ENCODE assay signal across 9 cellular contexts in genomic region chrX:39759526-39760224, GRCh38.
DNase-seq lines count a peak whose midpoint lies in the region; ATAC-seq and TF ChIP-seq lines count a peak whose summit lies in the region.
"Had no signal": no experiment of that assay in that cellular context is flagged by ENCODE, and none has a peak within 500 bp of the region (broad histone marks: within the 10 kb centered on the region; RNA-seq: fewer than 3 reads in every experiment).

No MANE protein-coding gene starts in this region.

- in situ Hi-C loops in brain microvascular endothelial cell (cut with HindIII; ENCODE audit: low pct_ligation_motif_present, low sequenced_read_pairs): no loop called here

- H3K9me3 Mint-ChIP-seq in type B pancreatic cell: peaks cover 9% of the 10 kb centered on the region

- no peaks in the 10 kb centered on the region for H3K36me3 ChIP-seq in brain microvascular endothelial cell (replicated peaks)
- H3K36me3 ChIP-seq: BLaER1 treated with 17β-estradiol and CSF1 and Interleukin-3, amounts not matched to agents 10 nM and 100 nM had no signal

- no peaks in the 10 kb centered on the region for H3K27me3 Mint-ChIP-seq in type B pancreatic cell

- H3K27ac Mint-ChIP-seq in type B pancreatic cell: peak overlapping the region; percentile 75

- H3K4me1 Mint-ChIP-seq in type B pancreatic cell (ENCODE audit: unreplicated experiment): peaks cover 10% of the 10 kb centered on the region

- H3K27ac ChIP-seq in brain microvascular endothelial cell: peak overlapping the region; percentile 89
- H3K27ac ChIP-seq: BLaER1 treated with 17β-estradiol and CSF1 and Interleukin-3, amounts not matched to agents 10 nM and 100 nM had no signal

- H3K4me3 Mint-ChIP-seq in type B pancreatic cell: no peak overlapping the region

- no peaks in the 10 kb centered on the region for H3K27me3 ChIP-seq in brain microvascular endothelial cell (replicated peaks)
- H3K27me3 ChIP-seq: BLaER1 treated with 17β-estradiol and CSF1 and Interleukin-3, amounts not matched to agents 10 nM and 100 nM had no signal

- ATAC-seq in GM18861 (IDR thresholded peaks at IDR 0.05; ENCODE audit: unreplicated experiment) (no peak), HG03025 (IDR thresholded peaks at IDR 0.05; ENCODE audit: low FRiP score, unreplicated experiment) (no peak)

- DNase-seq in NCI-H2196 (lab: John Stamatoyannopoulos, UW; ENCODE audit: unreplicated experiment) (peak; percentile 2), NCI-H2196 treated with DMSO at 0.1 percent for 48 hours (lab: John Stamatoyannopoulos, UW; ENCODE audit: unreplicated experiment) (no peak), brain microvascular endothelial cell (peak; percentile 66), left kidney (ENCODE audit: low read depth, low spot score) (peak; percentile 84), type B pancreatic cell (ENCODE audit: extremely low spot score, unreplicated experiment) (no peak), NOMO-1 (lab: John Stamatoyannopoulos, UW; ENCODE audit: unreplicated experiment in 2 of 2) (no peak)

- no peak overlapping the region for H3K4me3 ChIP-seq in brain microvascular endothelial cell (ENCODE audit: low read depth, low read length)
- H3K4me3 ChIP-seq: BLaER1 treated with 17β-estradiol and CSF1 and Interleukin-3, amounts not matched to agents 10 nM and 100 nM had no signal

- TF ChIP-seq CTCF in brain microvascular endothelial cell (IDR thresholded peaks at IDR 0.05; ENCODE audit: low read depth, low read length, missing control alignments): peak; percentile 7
- TF ChIP-seq CTCF in type B pancreatic cell (conservative IDR thresholded peaks at IDR 0.05): no peak

- H3K36me3 Mint-ChIP-seq in type B pancreatic cell: no peaks in the 10 kb centered on the region

Comparison
In these comparisons a context has a peak if more than half of its experiments do, and no peak if none do; other contexts are left out.
1. DNase-seq: peak in NCI-H2196 (single experiment), brain microvascular endothelial cell (single experiment) and left kidney (single experiment); none in NCI-H2196 treated with DMSO at 0.1 percent for 48 hours (single experiment), type B pancreatic cell (single experiment) and NOMO-1 (0 of 2).